In genomic region chr6:75941509-75941908, GRCh38 we compare ENCODE assay signal across 2 cellular contexts.
A peak's percentile ranks its signal among the peaks of the same experiment; 100 is the strongest.
TF ChIP-seq lines count a peak whose summit lies in the region.

No MANE protein-coding gene starts in this region.

TF ChIP-seq in HEK293, 187 proteins besides CTCF, POLR2A, EP300 and RAD21 (continued from another document):
- TF ChIP-seq PRDM6 (tag by site-specific recombination; IDR thresholded peaks at IDR 0.05) (peak; percentile 26; the same call in 1 of the 2 replicates), ZBTB6 (tag by site-specific recombination; IDR thresholded peaks at IDR 0.05) (no peak)

TF ChIP-seq in K562, 482 proteins besides CTCF, POLR2A, EP300 and RAD21:
- TF ChIP-seq ARID4B (CRISPR knock-in tag; IDR thresholded peaks at IDR 0.05) (no peak), ZNF696 (CRISPR knock-in tag; conservative IDR thresholded peaks at IDR 0.05) (no peak), CEBPG (CRISPR knock-in tag; IDR thresholded peaks at IDR 0.05) (no peak), CEBPG (tag; conservative IDR thresholded peaks at IDR 0.05 in 1 of 2, IDR thresholded peaks at IDR 0.05 in 1 of 2) (peak; percentile 18 to 73; a peak in 2 of 4 replicates), ATF3 (IDR thresholded peaks at IDR 0.05) (peak; percentile 66), ATF3 (CRISPR knock-in tag; conservative IDR thresholded peaks at IDR 0.05) (no peak), GATA2 (CRISPR knock-in tag; IDR thresholded peaks at IDR 0.05) (no peak)
